8 cellular contexts compared by ENCODE assay signal in the genomic region with DNA sequence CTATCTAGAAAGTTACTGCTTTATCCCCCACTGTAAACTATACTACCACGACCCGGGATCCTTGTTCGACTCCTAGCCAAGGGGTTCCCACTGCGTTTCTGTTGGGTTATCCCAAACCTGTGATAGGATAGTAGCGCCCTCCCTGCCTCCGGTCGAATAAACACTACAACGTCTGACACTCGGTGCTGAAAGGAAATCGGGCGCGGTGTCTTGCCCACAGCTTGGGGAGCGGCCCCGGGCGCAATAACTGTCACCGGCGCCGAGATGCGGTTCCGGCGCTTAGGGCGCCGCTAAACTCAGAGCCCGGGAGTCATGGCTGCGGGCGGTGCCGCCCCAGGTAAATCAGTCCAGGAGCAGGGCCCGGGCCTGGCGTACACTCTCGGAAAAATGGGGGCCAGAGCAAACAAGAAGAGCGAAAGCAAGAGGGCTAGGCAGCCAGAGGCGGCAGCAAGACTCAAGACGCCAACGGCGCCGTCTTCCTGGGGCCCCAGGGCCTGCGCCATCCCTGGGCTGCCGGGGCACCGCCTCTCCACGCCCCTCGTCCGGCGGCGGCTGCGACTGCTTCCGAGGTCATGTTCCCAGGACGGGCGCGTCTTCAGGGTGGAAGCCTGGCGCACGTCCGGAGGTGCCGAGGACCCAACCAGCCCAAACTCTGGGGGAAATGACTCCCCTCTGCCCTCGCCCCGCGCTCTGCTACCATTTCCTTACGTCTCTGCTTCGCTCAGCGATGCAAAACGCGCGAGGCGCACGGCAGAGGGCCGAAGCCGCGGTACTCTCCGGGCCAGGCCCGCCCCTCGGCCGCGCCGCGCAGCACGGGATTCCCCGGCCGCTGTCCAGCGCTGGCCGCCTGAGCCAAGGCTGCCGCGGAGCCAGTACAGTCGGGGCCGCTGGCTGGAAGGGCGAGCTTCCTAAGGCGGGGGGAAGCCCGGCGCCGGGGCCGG. TPM values are rescaled to one million over a fixed set of nuclear protein-coding genes. Genes with fewer than 3 reads are reported as not detected.
A peak's percentile ranks its signal among the peaks of the same experiment; 100 is the strongest.
DNase-seq lines count a peak whose midpoint lies in the region; ATAC-seq and TF ChIP-seq lines count a peak whose summit lies in the region.

A gene (plus strand): TSS at position 575 of the 941 bp plus-strand sequence. CDS start 87 bp downstream, at position 662.

- H3K27ac Mint-ChIP-seq in activated B cell treated with CpG ODN at 0.5 μM for 24 hours = peak within 1 kb of the TSS; percentile 97

- peaks cover 28% of the 10 kb centered on the region for H3K4me1 Mint-ChIP-seq in activated B cell treated with CpG ODN at 0.5 μM for 24 hours

- CTCF ChIA-PET in activated B cell treated with CpG ODN at 0.5 μM for 24 hours (lab: Charles Lee) = no interaction called here

- H3K27ac ChIP-seq in caudate nucleus (ENCODE audit: low read depth, low read length) = peak within 1 kb of the TSS; percentile 92

- DNase-seq in NK-92 treated with Interleukin-12 subunit alpha and Interleukin-12 subunit beta, amount 100 ng/mL, for 24 hours (lab: John Stamatoyannopoulos, UW) = peak; percentile 78
- DNase-seq in NK-92 (lab: John Stamatoyannopoulos, UW; ENCODE audit: unreplicated experiment) (no peak), NCI-H2171 (lab: John Stamatoyannopoulos, UW) (peak; percentile 74), activated B cell treated with CpG ODN at 0.5 μM for 24 hours (peak; percentile 72), caudate nucleus (lab: John Stamatoyannopoulos, UW) (peak in 60 of 61 donors; percentile 14 to 88 (median 76)), islet precursor cell (peak; percentile 90)
- DNase-seq in stimulated activated CD4-positive, alpha-beta T cell treated with anti-CD3 and anti-CD28 coated beads, Interleukin-15, amount 100 ng/mL, for 1 hour (ENCODE audit: low read depth in 1 of 2, low spot score in 1 of 2) = peak; percentile 60 to 75

- no peaks in the 10 kb centered on the region for H3K9me3 Mint-ChIP-seq in activated B cell treated with CpG ODN at 0.5 μM for 24 hours

- H3K4me3 Mint-ChIP-seq in activated B cell treated with CpG ODN at 0.5 μM for 24 hours = peak within 1 kb of the TSS; percentile 98

- ATAC-seq in HG02943 (IDR thresholded peaks at IDR 0.05; ENCODE audit: low read depth, unreplicated experiment) = peak; percentile 84
- peak; percentile 79 for ATAC-seq in activated B cell treated with CpG ODN at 0.5 μM for 24 hours (ENCODE audit: low read depth)

- peaks cover 20% of the 10 kb centered on the region for H3K36me3 Mint-ChIP-seq in activated B cell treated with CpG ODN at 0.5 μM for 24 hours (ENCODE audit: low read depth)

- TF ChIP-seq CTCF in activated B cell treated with CpG ODN at 0.5 μM for 24 hours (IDR thresholded peaks at IDR 0.05) = no peak

- POLR2A ChIA-PET in activated B cell treated with CpG ODN at 0.5 μM for 24 hours (lab: Charles Lee) = interaction anchor here (0.6 to 1.0 kb wide), 3 partner anchors 154 to 1778 kb away, joined by 3 read pairs; no protein-coding TSS in a partner anchor

- intact Hi-C loops in activated B cell treated with CpG ODN at 0.5 μM for 24 hours (cut with micrococcal nuclease) = loop anchor here (1.0 to 10.0 kb wide), 7 partner anchors 139 to 1290 kb away; a partner anchor contains a TSS

- no peaks in the 10 kb centered on the region for H3K27me3 Mint-ChIP-seq in activated B cell treated with CpG ODN at 0.5 μM for 24 hours

RNA-seq across cellular contexts. Expression of the gene that starts here (rescaled TPM):
- 75.7 and 81.6 TPM in 2 replicates for total RNA-seq in activated B cell treated with CpG ODN at 0.5 μM for 24 hours
